Comparison of ENCODE assay signal across 8 cellular contexts in genomic region chr3:69306239-69307185, GRCh38.
DNase-seq lines count a peak whose midpoint lies in the region; ATAC-seq and TF ChIP-seq lines count a peak whose summit lies in the region.

No MANE protein-coding gene starts in this region.

- H3K27me3 Mint-ChIP-seq in activated CD8-positive, alpha-beta T cell treated with anti-CD3 and anti-CD28 coated beads, Interleukin-2, amount 10 ng/mL, durations not matched to agents 7 days and 5 days (ENCODE audit: low read depth), result no peaks in the 10 kb centered on the region

- no peak overlapping the region for H2BK12ac ChIP-seq in mesenchymal stem cell (ENCODE audit: low read length in 2 of 2)

- H3K18ac ChIP-seq in mesenchymal stem cell (ENCODE audit: low read depth in 1 of 2, low read length in 2 of 2), result no peak overlapping the region

- no peak overlapping the region for H3K4ac ChIP-seq in mesenchymal stem cell (ENCODE audit: low read depth in 1 of 2, low read length in 2 of 2)

- no peak overlapping the region for H3K4me3 ChIP-seq in BE2C (ENCODE audit: low read depth, low read length)
- H3K4me3 ChIP-seq in effector memory CD4-positive, alpha-beta T cell (ENCODE audit: insufficient read depth, low read depth, low read length, poor library complexity, severe bottlenecking), result no peak overlapping the region
- no peak overlapping the region for H3K4me3 ChIP-seq in mesenchymal stem cell (ENCODE audit: insufficient read depth in 1 of 2, low read depth in 1 of 2, low read length in 2 of 2)

- no peak overlapping the region for H4K8ac ChIP-seq in mesenchymal stem cell (ENCODE audit: low read length)

- peak; percentile 96 for ATAC-seq in GM18909 (IDR thresholded peaks at IDR 0.05; ENCODE audit: poor library complexity, unreplicated experiment)
- ATAC-seq in HG03135 (IDR thresholded peaks at IDR 0.05; ENCODE audit: unreplicated experiment), result peak; percentile 98
- ATAC-seq in activated CD8-positive, alpha-beta T cell treated with anti-CD3 and anti-CD28 coated beads, Interleukin-2, amount 10 ng/mL, durations not matched to agents 7 days and 5 days, result peak; percentile 98

- WGBS in mesenchymal stem cell, result 36% methylated on average over 14 of the region's 17 CpGs

- no peak overlapping the region for H3K23ac ChIP-seq in mesenchymal stem cell (ENCODE audit: low read length in 2 of 2)

- no peaks in the 10 kb centered on the region for H3K79me1 ChIP-seq in mesenchymal stem cell (replicated peaks; ENCODE audit: low read length, poor library complexity, severe bottlenecking)

- H3K27ac ChIP-seq in effector memory CD4-positive, alpha-beta T cell (ENCODE audit: insufficient read depth, low read length, poor library complexity, severe bottlenecking), result no peak overlapping the region
- H3K27ac ChIP-seq in mesenchymal stem cell (ENCODE audit: low read length, poor library complexity, severe bottlenecking), result no peak overlapping the region

- POLR2A ChIA-PET in activated CD8-positive, alpha-beta T cell treated with anti-CD3 and anti-CD28 coated beads, Interleukin-2, amount 10 ng/mL, durations not matched to agents 7 days and 5 days (lab: Charles Lee), result interaction anchor here (0.7 to 0.8 kb wide), 2 partner anchors 145 to 187 kb away, joined by 3 read pairs; no protein-coding TSS in a partner anchor

- H3K4me2 ChIP-seq in mesenchymal stem cell (ENCODE audit: low read length, poor library complexity, severe bottlenecking), result no peak overlapping the region

- H3K9me3 ChIP-seq in BE2C, result no peaks in the 10 kb centered on the region
- no peaks in the 10 kb centered on the region for H3K9me3 ChIP-seq in effector memory CD4-positive, alpha-beta T cell (ENCODE audit: control insufficient read depth, low read length)
- no peaks in the 10 kb centered on the region for H3K9me3 ChIP-seq in mesenchymal stem cell (ENCODE audit: control insufficient read depth, low read length)

- H4K91ac ChIP-seq in mesenchymal stem cell (ENCODE audit: low read length), result no peak overlapping the region

- H3K9me3 Mint-ChIP-seq in activated CD8-positive, alpha-beta T cell treated with anti-CD3 and anti-CD28 coated beads, Interleukin-2, amount 10 ng/mL, durations not matched to agents 7 days and 5 days (ENCODE audit: insufficient read depth), result no peaks in the 10 kb centered on the region

- H3K36me3 ChIP-seq in BE2C, result no peaks in the 10 kb centered on the region
- no peaks in the 10 kb centered on the region for H3K36me3 ChIP-seq in effector memory CD4-positive, alpha-beta T cell (ENCODE audit: control insufficient read depth, insufficient read depth, low read length)
- H3K36me3 ChIP-seq in mesenchymal stem cell (ENCODE audit: control insufficient read depth in 1 of 2, insufficient read depth in 2 of 2, low read depth in 1 of 2, low read length in 2 of 2), result no peaks in the 10 kb centered on the region

- peak; percentile 96 for TF ChIP-seq CTCF in BE2C (IDR thresholded peaks at IDR 0.05; ENCODE audit: low read depth, low read length)

- DNase-seq in BE2C (peak; percentile 69), NCI-H748 (lab: John Stamatoyannopoulos, UW; ENCODE audit: unreplicated experiment) (peak; percentile 66), mesenchymal stem cell (peak; percentile 94)
- DNase-seq in activated CD8-positive, alpha-beta T cell treated with anti-CD3 and anti-CD28 coated beads, Interleukin-2, amount 10 ng/mL, durations not matched to agents 7 days and 5 days, result peak; percentile 82
- DNase-seq in effector memory CD4-positive, alpha-beta T cell, result peak; percentile 25 to 54 (median 34)
- peak; percentile 43 to 44 for DNase-seq in stimulated activated CD8-positive, alpha-beta memory T cell treated with anti-CD3 and anti-CD28 coated beads, Interleukin-15, amount 100 ng/mL, for 48 hours (ENCODE audit: low read depth in 2 of 2)

- H3K9ac ChIP-seq in mesenchymal stem cell (ENCODE audit: low read length), result peak overlapping the region; percentile 68

- CTCF ChIA-PET in activated CD8-positive, alpha-beta T cell treated with anti-CD3 and anti-CD28 coated beads, Interleukin-2, amount 10 ng/mL, durations not matched to agents 7 days and 5 days (lab: Charles Lee), result interaction anchor here (0.6 to 10.4 kb wide), 61 partner anchors 8 to 301 kb away, joined by 3 to 315 read pairs (median 6); partner anchors contain the start of genes FRMD4B and LMOD3

- H3K4me1 ChIP-seq in BE2C (no peaks in the 10 kb centered on the region; the same call in 1 of the 2 replicates), mesenchymal stem cell (ENCODE audit: control insufficient read depth, insufficient read depth, low read depth, low read length) (no peaks in the 10 kb centered on the region)
- H3K4me1 ChIP-seq in effector memory CD4-positive, alpha-beta T cell (ENCODE audit: control insufficient read depth, insufficient read depth, low read length, poor library complexity, severe bottlenecking), result no peaks in the 10 kb centered on the region

- H3K36me3 Mint-ChIP-seq in activated CD8-positive, alpha-beta T cell treated with anti-CD3 and anti-CD28 coated beads, Interleukin-2, amount 10 ng/mL, durations not matched to agents 7 days and 5 days (ENCODE audit: low read depth), result no peaks in the 10 kb centered on the region

- peak overlapping the region; percentile 17 for H3K4me3 Mint-ChIP-seq in activated CD8-positive, alpha-beta T cell treated with anti-CD3 and anti-CD28 coated beads, Interleukin-2, amount 10 ng/mL, durations not matched to agents 7 days and 5 days

- no peak overlapping the region for H3K14ac ChIP-seq in mesenchymal stem cell (ENCODE audit: low read length in 2 of 2)

- H2BK15ac ChIP-seq in mesenchymal stem cell (ENCODE audit: low read depth, poor library complexity, severe bottlenecking), result no peak overlapping the region

- peaks cover 8% of the 10 kb centered on the region for H3K4me1 Mint-ChIP-seq in activated CD8-positive, alpha-beta T cell treated with anti-CD3 and anti-CD28 coated beads, Interleukin-2, amount 10 ng/mL, durations not matched to agents 7 days and 5 days (ENCODE audit: low read depth)

- H2BK5ac ChIP-seq in mesenchymal stem cell (ENCODE audit: low read depth, low read length, poor library complexity, severe bottlenecking), result peak overlapping the region; percentile 25

- no peak overlapping the region for H2BK120ac ChIP-seq in mesenchymal stem cell (ENCODE audit: low read depth, low read length)

- H2AFZ ChIP-seq in mesenchymal stem cell (ENCODE audit: low read depth, low read length), result no peak overlapping the region

- no peak overlapping the region for H2AK5ac ChIP-seq in mesenchymal stem cell (ENCODE audit: low read length, severe bottlenecking)

- peak overlapping the region; percentile 65 for H3K27ac Mint-ChIP-seq in activated CD8-positive, alpha-beta T cell treated with anti-CD3 and anti-CD28 coated beads, Interleukin-2, amount 10 ng/mL, durations not matched to agents 7 days and 5 days

- H3K27me3 ChIP-seq in BE2C (no peaks in the 10 kb centered on the region), mesenchymal stem cell (ENCODE audit: control insufficient read depth in 1 of 2, insufficient read depth in 1 of 2, low read length in 2 of 2) (no peaks in the 10 kb centered on the region)
- H3K27me3 ChIP-seq in effector memory CD4-positive, alpha-beta T cell (replicated peaks; ENCODE audit: control insufficient read depth, insufficient read depth, low read length, poor library complexity, severe bottlenecking), result no peaks in the 10 kb centered on the region

Comparison
In these comparisons a context has a peak if more than half of its experiments do, and no peak if none do; other contexts are left out.
1. DNase-seq: peak in every context shown above with its lines; median percentile 94 in mesenchymal stem cell; 82 in activated CD8-positive, alpha-beta T cell treated with anti-CD3 and anti-CD28 coated beads, Interleukin-2, amount 10 ng/mL, durations not matched to agents 7 days and 5 days; 69 in BE2C; 66 in NCI-H748; 44 in stimulated activated CD8-positive, alpha-beta memory T cell treated with anti-CD3 and anti-CD28 coated beads, Interleukin-15, amount 100 ng/mL, for 48 hours; 34 in effector memory CD4-positive, alpha-beta T cell.